18 cellular contexts compared by ENCODE assay signal in genomic region chr2:85724731-85725181, GRCh38. TPM values are rescaled to one million over a fixed set of nuclear protein-coding genes. Genes with fewer than 3 reads are reported as not detected.
DNase-seq lines count a peak whose midpoint lies in the region; ATAC-seq, FAIRE-seq and TF ChIP-seq lines count a peak whose summit lies in the region.
"Had no signal": no experiment of that assay in that cellular context is flagged by ENCODE, and none has a peak within 500 bp of the region (broad histone marks: within the 10 kb centered on the region; RNA-seq: fewer than 3 reads in every experiment).

No MANE protein-coding gene starts in this region.

- no peaks in the 10 kb centered on the region for H3K36me3 Mint-ChIP-seq in mesothelial cell of epicardium

- H3K4me3 Mint-ChIP-seq in mesothelial cell of epicardium = no peak overlapping the region

- no peak overlapping the region for H2AFZ ChIP-seq in HepG2 (ENCODE audit: low read length)

- H4K20me1 ChIP-seq in HepG2 (ENCODE audit: insufficient read depth, low read length) = no peaks in the 10 kb centered on the region

- H3K27ac ChIP-seq in right lobe of liver (peak overlapping the region in 2 of 3 donors; percentile 35 to 51), HepG2 (ENCODE audit: extremely low read length, insufficient read depth, low read length) (no peak overlapping the region), coronary artery (peak overlapping the region in 1 of 2 donors; percentile 30)

- no peaks in the 10 kb centered on the region for H3K9me3 ChIP-seq in right lobe of liver
- H3K9me3 ChIP-seq in HepG2 (ENCODE audit: low read length) = no peaks in the 10 kb centered on the region
- H3K9me3 ChIP-seq: HAP-1 had no signal

- TF ChIP-seq EP300 in HepG2 (IDR thresholded peaks at IDR 0.05; ENCODE audit: low read depth in 2 of 2, low read length in 2 of 2) (no peak), HepG2 (CRISPR knock-in tag; IDR thresholded peaks at IDR 0.05; ENCODE audit: borderline replicate concordance) (no peak)

- FAIRE-seq in HepG2 (lab: Jason Lieb, UNC) = no peak

- intact Hi-C loops in right lobe of liver (cut with DNase I) = no loop called here
- intact Hi-C loops in HepG2 (cut with micrococcal nuclease; ENCODE audit: unreplicated experiment) = no loop called here

- H3K27me3 ChIP-seq in right lobe of liver (no peaks in the 10 kb centered on the region), HepG2 (ENCODE audit: control insufficient read depth in 1 of 2, insufficient read depth in 2 of 2, low read length in 2 of 2) (peaks cover 4 to 16% of the 10 kb centered on the region in 2 experiments)

- no peak overlapping the region for H3K4me2 ChIP-seq in HepG2 (ENCODE audit: low read depth, low read length)

- no CpG with 5 or more reads among the region's 5 CpGs for WGBS in right lobe of liver (ENCODE audit: insufficient coverage, low coverage, low lambda C conversion rate, missing lambda C conversion rate)
- 40% methylated on average over 5 of the region's 5 CpGs for WGBS in HepG2 (ENCODE audit: low lambda C conversion rate)

- no peak overlapping the region for H3K27ac Mint-ChIP-seq in mesothelial cell of epicardium

- no peak for TF ChIP-seq CTCF in right lobe of liver (IDR thresholded peaks at IDR 0.05)
- no peak for TF ChIP-seq CTCF in HepG2 (CRISPR knock-in tag; IDR thresholded peaks at IDR 0.05)
- no peak for TF ChIP-seq CTCF in coronary artery (IDR thresholded peaks at IDR 0.05)
- TF ChIP-seq CTCF in mesothelial cell of epicardium (IDR thresholded peaks at IDR 0.05; ENCODE audit: unreplicated experiment) = no peak

- no peak for ATAC-seq in right lobe of liver
- ATAC-seq in HepG2 = no peak

- H3K4me3 ChIP-seq in right lobe of liver (no peak overlapping the region), HepG2 (replicated peaks in 1 of 3; ENCODE audit: insufficient read depth in 1 of 3, low read depth in 2 of 3, low read length in 3 of 3) (no peak overlapping the region), coronary artery (no peak overlapping the region)
- H3K4me3 ChIP-seq: HAP-1 had no signal

- H3K79me2 ChIP-seq in HepG2 (ENCODE audit: insufficient read depth, low read length) = no peaks in the 10 kb centered on the region

- CTCF ChIA-PET in HepG2 (lab: Yijun Ruan, JAX; ENCODE audit: low intra/inter-chr PET ratio, low total read pairs) = no interaction called here

- no peak for DNase-seq in right lobe of liver
- DNase-seq in HepG2 (ENCODE audit: low spot score) = no peak
- DNase-seq in NCI-H69 (lab: John Stamatoyannopoulos, UW) = peak; percentile 25
- DNase-seq in coronary artery (ENCODE audit: low spot score) = peak; percentile 69
- no peak for DNase-seq in NCI-H1092 (lab: John Stamatoyannopoulos, UW)
- DNase-seq in AML-193 (lab: John Stamatoyannopoulos, UW) = no peak
- no peak for DNase-seq in mesothelial cell of epicardium (ENCODE audit: low spot score in 2 of 2, unreplicated experiment in 2 of 2)
- no peak for DNase-seq in NCI-H510A treated with DMSO at 0.1 percent for 48 hours (lab: John Stamatoyannopoulos, UW)
- DNase-seq: 8988T, COR-L47, KBM-7, NCI-H1436 treated with DMSO at 0.1 percent for 48 hours, NCI-H2081, NCI-H526, OCI-M1, RPMI8226, SIG-M5 had no signal

- H3K9ac ChIP-seq in HepG2 (ENCODE audit: insufficient read depth, low read depth, low read length) = no peak overlapping the region

- TF ChIP-seq POLR2A in right lobe of liver (IDR thresholded peaks at IDR 0.05) (no peak), HepG2 (IDR thresholded peaks at IDR 0.05; ENCODE audit: insufficient read depth in 1 of 2, low read depth in 2 of 2, low read length in 2 of 2) (no peak)

- BruUV-seq in HepG2 (replicated peaks; lab: Mats Ljungman, UMichigan) = no TSS peak

- no peak for TF ChIP-seq RAD21 in HepG2 (CRISPR knock-in tag; IDR thresholded peaks at IDR 0.05)

- in situ Hi-C loops in HepG2 (cut with HindIII; ENCODE audit: extremely low pct_ligation_motif_present, low pct_unique_long_range_greater_than_20kb) = loop anchor here (5.0 kb wide), 1 partner anchor 88 kb away; no protein-coding TSS in a partner anchor

- H3K27me3 Mint-ChIP-seq in mesothelial cell of epicardium (ENCODE audit: low read depth) = peaks cover 23% of the 10 kb centered on the region

- peaks cover 5% of the 10 kb centered on the region for H3K4me1 Mint-ChIP-seq in mesothelial cell of epicardium

- no peaks in the 10 kb centered on the region for H3K36me3 ChIP-seq in right lobe of liver
- H3K36me3 ChIP-seq in HepG2 (replicated peaks in 1 of 2; ENCODE audit: control insufficient read depth in 1 of 2, insufficient read depth in 2 of 2, low read length in 2 of 2) = no peaks in the 10 kb centered on the region
- H3K36me3 ChIP-seq: HAP-1 had no signal

- H3K9me3 Mint-ChIP-seq in mesothelial cell of epicardium = peaks cover 8% of the 10 kb centered on the region

- H3K4me1 ChIP-seq in right lobe of liver (peaks cover 0 to 47% (median 25%) of the 10 kb centered on the region in 4 donors), HepG2 (ENCODE audit: insufficient read depth, low read length) (peaks cover 16% of the 10 kb centered on the region; the same call in 1 of the 2 replicates)
- H3K4me1 ChIP-seq: HAP-1 had no signal

- POLR2A ChIA-PET in HepG2 (lab: Yijun Ruan, JAX) = interaction anchor here (0.6 kb wide), 1 partner anchor 383 kb away, joined by 3 read pairs; no protein-coding TSS in a partner anchor

RNA-seq across cellular contexts. Expression of gene ATOH8, which starts 29.0 kb away (rescaled TPM):
- total RNA-seq in right lobe of liver (10 to 100 TPM in 4 of 6 experiments, 1 to 10 TPM in 2; 5.3 to 78.0 (median 46.2) TPM), HepG2 (2016; rRNA removed; fragmentation: Illumina TruSeq; extraction: Trizol) (0.11 and 0.13 TPM in 2 replicates), mesothelial cell of epicardium (12.6 to 13.8 TPM (median 12.7 TPM) in 3 replicates)
- 0.10 TPM in 1 of 2 replicates, not detected in the other for total RNA-seq in HepG2 (2016; cell fraction: cytosol; rRNA removed; fragmentation: Illumina TruSeq; extraction: Trizol; ENCODE audit: low read depth)
- 0.13 and 0.21 TPM in 2 replicates for total RNA-seq in HepG2 (2016; cell fraction: insoluble cytoplasmic fraction; rRNA removed; fragmentation: Illumina TruSeq; extraction: Trizol)
- 0.12 and 0.21 TPM in 2 replicates for total RNA-seq in HepG2 (2016; cell fraction: membrane; rRNA removed; fragmentation: Illumina TruSeq; extraction: Trizol)
- total RNA-seq in HepG2 (2016; cell fraction: nucleus; rRNA removed; fragmentation: Illumina TruSeq; extraction: Trizol) = 0.34 and 0.38 TPM in 2 replicates
- 0.22 and 0.61 TPM in 2 replicates for polyA plus RNA-seq in HepG2 (2011; rRNA removed)
- polyA plus RNA-seq in HepG2 (2011; cell fraction: cytosol; rRNA removed) = 0.23 and 0.62 TPM in 2 replicates
- polyA plus RNA-seq in HepG2 (2011; cell fraction: nucleus; rRNA removed) = 0.55 and 0.88 TPM in 2 replicates
- polyA plus RNA-seq in HepG2 (2012) = 0.13 TPM in 1 of 2 replicates, not detected in the other
- polyA plus RNA-seq in HepG2 (2016; cell fraction: cytosol; fragmentation: Illumina TruSeq; extraction: Trizol; ENCODE audit: low read depth) = not detected in 2 replicates
- polyA plus RNA-seq in HepG2 (2016; cell fraction: insoluble cytoplasmic fraction; fragmentation: Illumina TruSeq; extraction: Trizol; ENCODE audit: low read depth) = 0.11 and 0.14 TPM in 2 replicates
- polyA plus RNA-seq in HepG2 (2016; cell fraction: membrane; fragmentation: Illumina TruSeq; extraction: Trizol; ENCODE audit: low read depth) = 0.13 TPM in 1 of 2 replicates, not detected in the other
- polyA plus RNA-seq in HepG2 (2016; cell fraction: nucleus; fragmentation: Illumina TruSeq; extraction: Trizol; ENCODE audit: insufficient read depth, low read depth) = 0.15 and 0.25 TPM in 2 replicates
- polyA minus RNA-seq in HepG2 (2011; rRNA and poly(A)+ RNA removed; ENCODE audit: low replicate concordance) = 1.6 and 10.7 TPM in 2 replicates
- polyA minus RNA-seq in HepG2 (2011; cell fraction: cytosol; rRNA and poly(A)+ RNA removed) = 0.44 TPM in 1 of 2 replicates, not detected in the other
- 0.62 and 1.4 TPM in 2 replicates for polyA minus RNA-seq in HepG2 (2011; cell fraction: nucleus; rRNA and poly(A)+ RNA removed)

RNA-seq across cellular contexts. Expression of gene GNLY, which starts 30.6 kb away (rescaled TPM):
- total RNA-seq in right lobe of liver = 1 to 10 TPM in 5 of 6 experiments, under 1 TPM in 1; 0.92 to 3.1 (median 1.6) TPM
- total RNA-seq in HepG2 (2016; rRNA removed; fragmentation: Illumina TruSeq; extraction: Trizol) = not detected in 2 replicates
- total RNA-seq in HepG2 (2016; cell fraction: cytosol; rRNA removed; fragmentation: Illumina TruSeq; extraction: Trizol; ENCODE audit: low read depth) = not detected in 2 replicates
- not detected in 2 replicates for total RNA-seq in HepG2 (2016; cell fraction: insoluble cytoplasmic fraction; rRNA removed; fragmentation: Illumina TruSeq; extraction: Trizol)
- total RNA-seq in HepG2 (2016; cell fraction: membrane; rRNA removed; fragmentation: Illumina TruSeq; extraction: Trizol) = not detected in 2 replicates
- total RNA-seq in HepG2 (2016; cell fraction: nucleus; rRNA removed; fragmentation: Illumina TruSeq; extraction: Trizol) = not detected in 2 replicates
- polyA plus RNA-seq in HepG2 (2011; rRNA removed) = not detected in 2 replicates
- not detected in 2 replicates for polyA plus RNA-seq in HepG2 (2011; cell fraction: cytosol; rRNA removed)
- polyA plus RNA-seq in HepG2 (2011; cell fraction: nucleus; rRNA removed) = 0.23 TPM in 1 of 2 replicates, not detected in the other
- polyA plus RNA-seq in HepG2 (2012) = 0.07 and 0.16 TPM in 2 replicates
- polyA plus RNA-seq in HepG2 (2016; cell fraction: cytosol; fragmentation: Illumina TruSeq; extraction: Trizol; ENCODE audit: low read depth) = not detected in 2 replicates
- not detected in 2 replicates for polyA plus RNA-seq in HepG2 (2016; cell fraction: insoluble cytoplasmic fraction; fragmentation: Illumina TruSeq; extraction: Trizol; ENCODE audit: low read depth)
- not detected in 2 replicates for polyA plus RNA-seq in HepG2 (2016; cell fraction: membrane; fragmentation: Illumina TruSeq; extraction: Trizol; ENCODE audit: low read depth)
- not detected in 2 replicates for polyA plus RNA-seq in HepG2 (2016; cell fraction: nucleus; fragmentation: Illumina TruSeq; extraction: Trizol; ENCODE audit: insufficient read depth, low read depth)
- polyA minus RNA-seq in HepG2 (2011; rRNA and poly(A)+ RNA removed; ENCODE audit: low replicate concordance) = not detected in 2 replicates
- not detected in 2 replicates for polyA minus RNA-seq in HepG2 (2011; cell fraction: cytosol; rRNA and poly(A)+ RNA removed)
- polyA minus RNA-seq in HepG2 (2011; cell fraction: nucleus; rRNA and poly(A)+ RNA removed) = not detected in 2 replicates
- total RNA-seq in mesothelial cell of epicardium = 0.43 TPM in 1 of 3 replicates, not detected in the others

RNA-seq across cellular contexts. Expression of gene SFTPB, which starts 56.8 kb away (rescaled TPM):
- total RNA-seq in right lobe of liver (1 to 10 TPM in 1 of 6 experiments, under 1 TPM in 3, not detected in 2; 0.06 to 1.1 (median 0.79) TPM), HepG2 (2016; rRNA removed; fragmentation: Illumina TruSeq; extraction: Trizol) (not detected in 2 replicates), mesothelial cell of epicardium (not detected in 3 replicates)
- not detected in 2 replicates for total RNA-seq in HepG2 (2016; cell fraction: cytosol; rRNA removed; fragmentation: Illumina TruSeq; extraction: Trizol; ENCODE audit: low read depth)
- total RNA-seq in HepG2 (2016; cell fraction: insoluble cytoplasmic fraction; rRNA removed; fragmentation: Illumina TruSeq; extraction: Trizol) = not detected in 2 replicates
- total RNA-seq in HepG2 (2016; cell fraction: membrane; rRNA removed; fragmentation: Illumina TruSeq; extraction: Trizol) = not detected in 2 replicates
- total RNA-seq in HepG2 (2016; cell fraction: nucleus; rRNA removed; fragmentation: Illumina TruSeq; extraction: Trizol) = not detected in 2 replicates
- not detected in 2 replicates for polyA plus RNA-seq in HepG2 (2011; rRNA removed)
- polyA plus RNA-seq in HepG2 (2011; cell fraction: cytosol; rRNA removed) = not detected in 2 replicates
- not detected in 2 replicates for polyA plus RNA-seq in HepG2 (2011; cell fraction: nucleus; rRNA removed)
- polyA plus RNA-seq in HepG2 (2012) = not detected in 2 replicates
- polyA plus RNA-seq in HepG2 (2016; cell fraction: cytosol; fragmentation: Illumina TruSeq; extraction: Trizol; ENCODE audit: low read depth) = not detected in 2 replicates
- not detected in 2 replicates for polyA plus RNA-seq in HepG2 (2016; cell fraction: insoluble cytoplasmic fraction; fragmentation: Illumina TruSeq; extraction: Trizol; ENCODE audit: low read depth)
- polyA plus RNA-seq in HepG2 (2016; cell fraction: membrane; fragmentation: Illumina TruSeq; extraction: Trizol; ENCODE audit: low read depth) = not detected in 2 replicates
- not detected in 2 replicates for polyA plus RNA-seq in HepG2 (2016; cell fraction: nucleus; fragmentation: Illumina TruSeq; extraction: Trizol; ENCODE audit: insufficient read depth, low read depth)
- polyA minus RNA-seq in HepG2 (2011; rRNA and poly(A)+ RNA removed; ENCODE audit: low replicate concordance) = not detected in 2 replicates
- not detected in 2 replicates for polyA minus RNA-seq in HepG2 (2011; cell fraction: cytosol; rRNA and poly(A)+ RNA removed)
- polyA minus RNA-seq in HepG2 (2011; cell fraction: nucleus; rRNA and poly(A)+ RNA removed) = not detected in 2 replicates

Comparison
In these comparisons a context has a peak if more than half of its experiments do, and no peak if none do; other contexts are left out.
1. DNase-seq: peak in NCI-H69 (single experiment) and coronary artery (single experiment); none in right lobe of liver (0 of 3), HepG2 (single experiment), NCI-H1092 (single experiment), AML-193 (0 of 2), mesothelial cell of epicardium (0 of 2) and NCI-H510A treated with DMSO at 0.1 percent for 48 hours (single experiment).